In genomic region chr19:54266133-54266532, GRCh38 we compare ENCODE assay signal across 9 cellular contexts. TPM values are rescaled to one million over a fixed set of nuclear protein-coding genes. Genes with fewer than 3 reads are reported as not detected.
DNase-seq lines count a peak whose midpoint lies in the region; ATAC-seq, FAIRE-seq and TF ChIP-seq lines count a peak whose summit lies in the region.
"Had no signal": no experiment of that assay in that cellular context is flagged by ENCODE, and none has a peak within 500 bp of the region (broad histone marks: within the 10 kb centered on the region; RNA-seq: fewer than 3 reads in every experiment).

No MANE protein-coding gene starts in this region.

- TF ChIP-seq CTCF in CD8-positive, alpha-beta T cell (IDR thresholded peaks at IDR 0.05): peak; percentile 66
- TF ChIP-seq CTCF in parathyroid adenoma (IDR thresholded peaks at IDR 0.05) (peak; percentile 74), type B pancreatic cell (conservative IDR thresholded peaks at IDR 0.05) (peak; percentile 86)

- no peaks in the 10 kb centered on the region for H3K36me3 ChIP-seq in CD8-positive, alpha-beta T cell (ENCODE audit: insufficient read depth, low read length)
- H3K36me3 ChIP-seq in parathyroid adenoma (ENCODE audit: control insufficient read depth, insufficient read depth, low read length): no peaks in the 10 kb centered on the region

- H3K9me3 Mint-ChIP-seq in CD8-positive, alpha-beta T cell: no peaks in the 10 kb centered on the region
- no peaks in the 10 kb centered on the region for H3K9me3 Mint-ChIP-seq in type B pancreatic cell
- H3K9me3 Mint-ChIP-seq: IgD-negative memory B cell had no signal

- ATAC-seq in CD8-positive, alpha-beta T cell: no peak
- no peak for ATAC-seq in GM19395 (IDR thresholded peaks at IDR 0.05; ENCODE audit: unreplicated experiment)

- H3K27me3 ChIP-seq in CD8-positive, alpha-beta T cell (ENCODE audit: insufficient read depth, low read length): no peaks in the 10 kb centered on the region
- no peaks in the 10 kb centered on the region for H3K27me3 ChIP-seq in parathyroid adenoma (ENCODE audit: control insufficient read depth, insufficient read depth, low read length)

- no peak overlapping the region for H2AFZ ChIP-seq in parathyroid adenoma

- intact Hi-C loops in CD8-positive, alpha-beta T cell (cut with DNase I, micrococcal nuclease): loop anchor here (1.0 kb wide), 1 partner anchor 98 kb away; no protein-coding TSS in a partner anchor

- no peak overlapping the region for H3K27ac ChIP-seq in CD8-positive, alpha-beta T cell (ENCODE audit: low read depth, low read length)
- H3K27ac ChIP-seq in parathyroid adenoma: no peak overlapping the region

- CTCF ChIA-PET in CD8-positive, alpha-beta T cell (lab: Charles Lee): interaction anchor here (0.9 to 2.3 kb wide), 17 partner anchors 9 to 242 kb away, joined by 3 to 9 read pairs (median 4); partner anchors contain the start of genes LENG1, LILRB2 and LILRB5

- no peak overlapping the region for H3K4me3 Mint-ChIP-seq in CD8-positive, alpha-beta T cell
- H3K4me3 Mint-ChIP-seq in type B pancreatic cell: no peak overlapping the region
- H3K4me3 Mint-ChIP-seq: IgD-negative memory B cell had no signal

- no peaks in the 10 kb centered on the region for H3K79me2 ChIP-seq in parathyroid adenoma

- no peaks in the 10 kb centered on the region for H3K9me3 ChIP-seq in CD8-positive, alpha-beta T cell (ENCODE audit: low read length)
- no peaks in the 10 kb centered on the region for H3K9me3 ChIP-seq in parathyroid adenoma (ENCODE audit: control insufficient read depth, low read length)

- H3K4me1 ChIP-seq in CD8-positive, alpha-beta T cell (ENCODE audit: insufficient read depth, low read length): no peaks in the 10 kb centered on the region
- no peaks in the 10 kb centered on the region for H3K4me1 ChIP-seq in parathyroid adenoma

- H3K4me1 Mint-ChIP-seq in CD8-positive, alpha-beta T cell (ENCODE audit: low read depth): no peaks in the 10 kb centered on the region
- H3K4me1 Mint-ChIP-seq in type B pancreatic cell (ENCODE audit: unreplicated experiment): no peaks in the 10 kb centered on the region

- H3K4me2 ChIP-seq in parathyroid adenoma (ENCODE audit: low read length): no peak overlapping the region

- no peak overlapping the region for H3K27ac Mint-ChIP-seq in CD8-positive, alpha-beta T cell
- no peak overlapping the region for H3K27ac Mint-ChIP-seq in type B pancreatic cell

- POLR2A ChIA-PET in CD8-positive, alpha-beta T cell (lab: Charles Lee): no interaction called here

- peak; percentile 26 to 73 (median 66) for DNase-seq in CD8-positive, alpha-beta T cell
- DNase-seq in HPDE6-E6E7 (ENCODE audit: extremely low spot score): peak; percentile 28
- DNase-seq in RCC 7860 (ENCODE audit: low spot score): peak; percentile 22
- peak; percentile 21 to 24 for DNase-seq in activated T-helper 1 cell treated with anti-CD3 and anti-CD28 coated beads, Interleukin-2, amount 50 U/mL, for 16 hours (ENCODE audit: low read depth in 1 of 2, low spot score in 1 of 2)
- DNase-seq in germinal center (ENCODE audit: low spot score): peak; percentile 60
- DNase-seq in type B pancreatic cell (ENCODE audit: extremely low spot score, unreplicated experiment): peak; percentile 84

- peaks cover 22% of the 10 kb centered on the region for H3K27me3 Mint-ChIP-seq in CD8-positive, alpha-beta T cell (ENCODE audit: low read depth)
- H3K27me3 Mint-ChIP-seq in type B pancreatic cell: peaks cover 19% of the 10 kb centered on the region

- H3K36me3 Mint-ChIP-seq in CD8-positive, alpha-beta T cell: no peaks in the 10 kb centered on the region
- H3K36me3 Mint-ChIP-seq in type B pancreatic cell: no peaks in the 10 kb centered on the region
- H3K36me3 Mint-ChIP-seq: IgD-negative memory B cell had no signal

- no peak overlapping the region for H3K9ac ChIP-seq in parathyroid adenoma

- no peak for FAIRE-seq in RCC 7860 (lab: Jason Lieb, UNC)

- H3K4me3 ChIP-seq in CD8-positive, alpha-beta T cell (ENCODE audit: low read depth, low read length): no peak overlapping the region
- H3K4me3 ChIP-seq in parathyroid adenoma (ENCODE audit: low read depth, low read length): no peak overlapping the region

RNA-seq across cellular contexts. Expression of gene LILRB5, which starts 9.1 kb away (rescaled TPM):
- total RNA-seq in CD8-positive, alpha-beta T cell: not detected
- total RNA-seq in type B pancreatic cell (ENCODE audit: low replicate concordance): not detected in 2 replicates

RNA-seq across cellular contexts. Expression of gene LILRB2, which starts 14.8 kb away (rescaled TPM):
- under 1 TPM; 0.14 to 0.19 TPM for total RNA-seq in CD8-positive, alpha-beta T cell
- not detected in 2 replicates for total RNA-seq in type B pancreatic cell (ENCODE audit: low replicate concordance)

RNA-seq across cellular contexts. Expression of gene LILRA6, which starts 23.5 kb away (rescaled TPM):
- not detected for total RNA-seq in CD8-positive, alpha-beta T cell
- not detected in 2 replicates for total RNA-seq in type B pancreatic cell (ENCODE audit: low replicate concordance)

RNA-seq across cellular contexts. Expression of gene LILRB3, which starts 43.3 kb away (rescaled TPM):
- not detected for total RNA-seq in CD8-positive, alpha-beta T cell
- not detected in 2 replicates for total RNA-seq in type B pancreatic cell (ENCODE audit: low replicate concordance)

RNA-seq across cellular contexts. Expression of gene LILRA5, which starts 46.8 kb away (rescaled TPM):
- under 1 TPM in 1 of 2 experiments, not detected in 1; 0.44 TPM for total RNA-seq in CD8-positive, alpha-beta T cell
- total RNA-seq in type B pancreatic cell (ENCODE audit: low replicate concordance): not detected in 2 replicates

Comparison
In these comparisons a context has a peak if more than half of its experiments do, and no peak if none do; other contexts are left out.
1. DNase-seq: peak in every context shown above with its lines; median percentile 84 in type B pancreatic cell; 66 in CD8-positive, alpha-beta T cell; 60 in germinal center; 28 in HPDE6-E6E7; 22 in activated T-helper 1 cell treated with anti-CD3 and anti-CD28 coated beads, Interleukin-2, amount 50 U/mL, for 16 hours; 22 in RCC 7860.